ENCODE assay signal across 8 cellular contexts in the genomic region with DNA sequence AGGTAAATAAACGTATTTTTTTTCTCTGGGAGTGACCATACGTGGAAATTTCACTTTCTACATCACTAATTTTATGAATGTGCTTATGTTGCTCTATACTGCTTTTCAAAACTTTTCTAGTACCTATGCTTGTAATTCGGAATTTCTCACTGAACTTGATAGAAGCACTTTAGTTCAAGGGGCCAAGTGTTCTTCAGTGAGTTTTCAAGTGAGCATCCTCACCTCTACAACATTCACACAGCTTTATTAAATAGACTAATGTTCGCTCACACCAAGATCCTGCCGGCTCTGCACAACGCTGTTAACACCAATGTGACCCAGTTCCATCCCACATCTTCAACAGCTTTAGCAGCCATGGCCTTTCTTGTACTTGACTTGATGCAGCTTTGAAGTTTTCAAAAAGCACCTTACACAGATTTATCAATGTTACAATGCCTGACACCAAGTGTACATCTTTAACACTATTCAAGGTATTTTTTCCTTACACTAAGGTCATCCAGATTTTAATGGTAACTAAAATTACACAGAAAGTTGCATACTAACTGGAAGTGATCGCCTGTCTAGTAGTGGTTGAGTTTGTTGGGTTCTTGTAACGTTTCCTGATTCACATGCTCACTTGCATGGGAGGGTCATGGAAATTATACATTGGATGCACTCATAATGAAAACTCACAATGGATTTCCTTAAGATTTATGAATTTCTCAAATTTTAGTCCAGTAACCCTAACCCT. TPM values are rescaled to one million over a fixed set of nuclear protein-coding genes. Genes with fewer than 3 reads are reported as not detected.
DNase-seq lines count a peak whose midpoint lies in the region; ATAC-seq and TF ChIP-seq lines count a peak whose summit lies in the region.

No MANE protein-coding gene starts in this region.

- no peak for TF ChIP-seq EP300 in gastroesophageal sphincter (IDR thresholded peaks at IDR 0.05)

- peak overlapping the region; percentile 16 for H3K4me3 Mint-ChIP-seq in activated CD4-positive, alpha-beta memory T cell treated with anti-CD3 and anti-CD28 coated beads for 36 hours
- peak overlapping the region; percentile 59 for H3K4me3 Mint-ChIP-seq in stimulated activated effector memory CD8-positive, alpha-beta T cell treated with anti-CD3 and anti-CD28 coated beads, Interleukin-12 subunit alpha, Interleukin-12 subunit beta, amount 100 ng/mL, for 72 hours

- peak overlapping the region; percentile 51 to 77 (median 64) for H3K27ac ChIP-seq in gastroesophageal sphincter

- 49 to 56% methylated on average over 8 of the region's 8 CpGs for WGBS in gastroesophageal sphincter (ENCODE audit: low coverage in 1 of 2), 2 donors

- H3K36me3 Mint-ChIP-seq in activated CD4-positive, alpha-beta memory T cell treated with anti-CD3 and anti-CD28 coated beads for 36 hours = peaks cover 37% of the 10 kb centered on the region
- H3K36me3 Mint-ChIP-seq in stimulated activated effector memory CD8-positive, alpha-beta T cell treated with anti-CD3 and anti-CD28 coated beads, Interleukin-12 subunit alpha, Interleukin-12 subunit beta, amount 100 ng/mL, for 72 hours = peaks cover 60% of the 10 kb centered on the region

- H3K9me3 Mint-ChIP-seq in activated CD4-positive, alpha-beta memory T cell treated with anti-CD3 and anti-CD28 coated beads for 36 hours = no peaks in the 10 kb centered on the region
- no peaks in the 10 kb centered on the region for H3K9me3 Mint-ChIP-seq in stimulated activated effector memory CD8-positive, alpha-beta T cell treated with anti-CD3 and anti-CD28 coated beads, Interleukin-12 subunit alpha, Interleukin-12 subunit beta, amount 100 ng/mL, for 72 hours

- CTCF ChIA-PET in activated CD4-positive, alpha-beta memory T cell treated with anti-CD3 and anti-CD28 coated beads for 36 hours (lab: Charles Lee) = interaction anchor here (10.3 kb wide), 1 partner anchor 28 kb away, joined by 202 read pairs; no protein-coding TSS in a partner anchor

- H3K27me3 ChIP-seq in gastroesophageal sphincter (no peaks in the 10 kb centered on the region), BE2C (no peaks in the 10 kb centered on the region)

- POLR2A ChIA-PET in activated CD4-positive, alpha-beta memory T cell treated with anti-CD3 and anti-CD28 coated beads for 36 hours (lab: Charles Lee) = interaction anchor here (0.6 to 2.3 kb wide), 5 partner anchors 8 to 30 kb away, joined by 3 to 17 read pairs (median 3); no protein-coding TSS in a partner anchor

- H3K9me3 ChIP-seq in gastroesophageal sphincter = no peaks in the 10 kb centered on the region
- H3K9me3 ChIP-seq in BE2C = no peaks in the 10 kb centered on the region

- TF ChIP-seq CTCF in gastroesophageal sphincter (IDR thresholded peaks at IDR 0.05) (no peak), BE2C (IDR thresholded peaks at IDR 0.05; ENCODE audit: low read depth, low read length) (no peak)

- H3K27ac Mint-ChIP-seq in activated CD4-positive, alpha-beta memory T cell treated with anti-CD3 and anti-CD28 coated beads for 36 hours = peak overlapping the region; percentile 61
- peak overlapping the region; percentile 89 for H3K27ac Mint-ChIP-seq in stimulated activated effector memory CD8-positive, alpha-beta T cell treated with anti-CD3 and anti-CD28 coated beads, Interleukin-12 subunit alpha, Interleukin-12 subunit beta, amount 100 ng/mL, for 72 hours

- H3K4me3 ChIP-seq in gastroesophageal sphincter (peak overlapping the region in 1 of 2 donors; percentile 48), BE2C (ENCODE audit: low read depth, low read length) (no peak overlapping the region)

- H3K36me3 ChIP-seq in gastroesophageal sphincter = peaks cover 0 to 31% of the 10 kb centered on the region in 2 donors
- peaks cover 20% of the 10 kb centered on the region for H3K36me3 ChIP-seq in BE2C

- peak; percentile 63 for DNase-seq in HCEC 1CT
- no peak for DNase-seq in activated CD4-positive, alpha-beta memory T cell treated with anti-CD3 and anti-CD28 coated beads for 36 hours
- no peak for DNase-seq in stimulated activated effector memory CD8-positive, alpha-beta T cell treated with anti-CD3 and anti-CD28 coated beads, Interleukin-12 subunit alpha, Interleukin-12 subunit beta, amount 100 ng/mL, for 72 hours (ENCODE audit: low spot score in 2 of 2)
- no peak for DNase-seq in dedifferentiated amniotic fluid mesenchymal stem cell (ENCODE audit: extremely low spot score)
- DNase-seq in SIG-M5 (lab: John Stamatoyannopoulos, UW) = no peak
- DNase-seq in BE2C = no peak

- peaks cover 50% of the 10 kb centered on the region for H3K4me1 Mint-ChIP-seq in activated CD4-positive, alpha-beta memory T cell treated with anti-CD3 and anti-CD28 coated beads for 36 hours (ENCODE audit: low read depth)
- peaks cover 61% of the 10 kb centered on the region for H3K4me1 Mint-ChIP-seq in stimulated activated effector memory CD8-positive, alpha-beta T cell treated with anti-CD3 and anti-CD28 coated beads, Interleukin-12 subunit alpha, Interleukin-12 subunit beta, amount 100 ng/mL, for 72 hours

- peak; percentile 18 to 28 for TF ChIP-seq POLR2A in gastroesophageal sphincter (IDR thresholded peaks at IDR 0.05)

- peaks cover 12% of the 10 kb centered on the region for H3K27me3 Mint-ChIP-seq in activated CD4-positive, alpha-beta memory T cell treated with anti-CD3 and anti-CD28 coated beads for 36 hours

- H3K4me1 ChIP-seq in gastroesophageal sphincter = peaks cover 5 to 52% (median 14%) of the 10 kb centered on the region in 3 donors
- peaks cover 4% of the 10 kb centered on the region for H3K4me1 ChIP-seq in BE2C

- intact Hi-C loops in activated CD4-positive, alpha-beta memory T cell treated with anti-CD3 and anti-CD28 coated beads for 36 hours (cut with micrococcal nuclease) = loop anchor here (5.0 to 10.0 kb wide), 3 partner anchors 48 to 455 kb away; a partner anchor contains a TSS

- ATAC-seq in gastroesophageal sphincter (peak; percentile 13), HG03469 (IDR thresholded peaks at IDR 0.05; ENCODE audit: unreplicated experiment) (no peak)
- no peak for ATAC-seq in stimulated activated effector memory CD8-positive, alpha-beta T cell treated with anti-CD3 and anti-CD28 coated beads, Interleukin-12 subunit alpha, Interleukin-12 subunit beta, amount 100 ng/mL, for 72 hours

RNA-seq across cellular contexts. Expression of a gene that starts 4.5 kb away (rescaled TPM):
- 100 to 1,000 TPM; 940 to 950 TPM for total RNA-seq in activated CD4-positive, alpha-beta memory T cell treated with anti-CD3 and anti-CD28 coated beads for 36 hours
- total RNA-seq in gastroesophageal sphincter = 1,000 to 10,000 TPM; 1,376 to 1,776 (median 1,632) TPM
- 1,839 TPM for polyA plus RNA-seq in BE2C (2012; ENCODE audit: insufficient read depth, insufficient read length, low read depth)

RNA-seq across cellular contexts. Expression of a gene that starts 46.3 kb away (rescaled TPM):
- 10 to 100 TPM; 11.4 to 12.8 TPM for total RNA-seq in activated CD4-positive, alpha-beta memory T cell treated with anti-CD3 and anti-CD28 coated beads for 36 hours
- total RNA-seq in gastroesophageal sphincter = 10 to 100 TPM in 3 of 4 donors, 1 to 10 TPM in 1; 6.8 to 13.9 (median 11.5) TPM
- polyA plus RNA-seq in BE2C (2012; ENCODE audit: insufficient read depth, insufficient read length, low read depth) = 107 TPM
